Comparison of ENCODE assay signal across 8 cellular contexts in genomic region chr18:12408247-12408869, GRCh38. TPM values are rescaled to one million over a fixed set of nuclear protein-coding genes. Genes with fewer than 3 reads are reported as not detected.
DNase-seq lines count a peak whose midpoint lies in the region; ATAC-seq and TF ChIP-seq lines count a peak whose summit lies in the region.

No MANE protein-coding gene starts in this region.

- intact Hi-C loops in adrenal gland (cut with DNase I): no loop called here

- ATAC-seq in esophagus mucosa: no peak

- no peaks in the 10 kb centered on the region for H3K36me3 ChIP-seq in HUES48 (ENCODE audit: control insufficient read depth, insufficient read depth, low read length)
- no peaks in the 10 kb centered on the region for H3K36me3 ChIP-seq in adrenal gland (replicated peaks in 1 of 2)
- H3K36me3 ChIP-seq in iPS-18a (ENCODE audit: control insufficient read depth, low read depth, low read length): no peaks in the 10 kb centered on the region

- H3K27me3 ChIP-seq in HUES48 (ENCODE audit: control insufficient read depth, insufficient read depth, low read length) (peaks cover 28% of the 10 kb centered on the region), adrenal gland (no peaks in the 10 kb centered on the region), iPS-18a (ENCODE audit: control insufficient read depth, insufficient read depth, low read length) (peaks cover 35% of the 10 kb centered on the region)

- TF ChIP-seq POLR2A in adrenal gland (IDR thresholded peaks at IDR 0.05): no peak

- H3K27ac ChIP-seq in HUES48 (ENCODE audit: low read depth, low read length) (peak overlapping the region; percentile 78), adrenal gland (peak overlapping the region in 4 of 5 donors; percentile 49 to 96 (median 84)), iPS-18a (ENCODE audit: low read length) (no peak overlapping the region), skin epidermis (peak overlapping the region in 19 of 21 experiments; percentile 56 to 91 (median 79))

- no peaks in the 10 kb centered on the region for H3K9me3 ChIP-seq in HUES48 (ENCODE audit: control insufficient read depth, insufficient read depth, low read length)
- H3K9me3 ChIP-seq in adrenal gland (replicated peaks in 1 of 3): no peaks in the 10 kb centered on the region
- no peaks in the 10 kb centered on the region for H3K9me3 ChIP-seq in iPS-18a (ENCODE audit: control insufficient read depth, low read depth, low read length)

- peak overlapping the region; percentile 77; the same call in 1 of the 2 replicates for H3K9ac ChIP-seq in HUES48 (ENCODE audit: low read depth, low read length)
- peak overlapping the region; percentile 55 for H3K9ac ChIP-seq in iPS-18a (ENCODE audit: low read length)

- peak; percentile 58 for DNase-seq in NCI-H146 (lab: John Stamatoyannopoulos, UW)
- DNase-seq in NCI-H146 treated with DMSO at 0.1 percent for 48 hours (lab: John Stamatoyannopoulos, UW; ENCODE audit: unreplicated experiment): no peak
- DNase-seq in adrenal gland: no peak
- no peak for DNase-seq in GOT3 (lab: John Stamatoyannopoulos, UW)

- TF ChIP-seq CTCF in adrenal gland (IDR thresholded peaks at IDR 0.05): no peak

- H3K4me3 ChIP-seq in HUES48 (ENCODE audit: low read depth, low read length) (peak overlapping the region; percentile 65), adrenal gland (peak overlapping the region in 2 of 4 donors; percentile 19 to 96), iPS-18a (ENCODE audit: low read length) (peak overlapping the region; percentile 70), skin epidermis (peak overlapping the region; percentile 46 to 54 (median 47))

- H3K4me1 ChIP-seq in HUES48 (ENCODE audit: control insufficient read depth, insufficient read depth, low read length) (peaks cover 5% of the 10 kb centered on the region), adrenal gland (replicated peaks in 1 of 2) (peaks cover 0 to 17% of the 10 kb centered on the region in 2 donors), iPS-18a (ENCODE audit: control insufficient read depth, low read depth, low read length) (no peaks in the 10 kb centered on the region)

- WGBS in adrenal gland, 4 donors: 8 to 44% (median 18%) methylated on average over 4 to 32 of the region's 32 CpGs

RNA-seq across cellular contexts. Expression of gene PRELID3A, which starts 0.6 kb away (rescaled TPM):
- total RNA-seq in adrenal gland (1 to 10 TPM; 1.8 to 8.0 (median 3.3) TPM), esophagus mucosa (1.2 TPM)
- polyA plus RNA-seq in adrenal gland: 1 to 10 TPM; 2.8 to 5.5 (median 3.1) TPM

RNA-seq across cellular contexts. Expression of gene AFG3L2, which starts 31.3 kb away (rescaled TPM):
- 10 to 100 TPM; 41.0 to 68.7 (median 47.4) TPM for total RNA-seq in adrenal gland
- polyA plus RNA-seq in adrenal gland: 10 to 100 TPM; 15.6 to 59.2 (median 19.9) TPM
- 43.1 TPM for total RNA-seq in esophagus mucosa
